Comparison of ENCODE assay signal across 8 cellular contexts in the genomic region with DNA sequence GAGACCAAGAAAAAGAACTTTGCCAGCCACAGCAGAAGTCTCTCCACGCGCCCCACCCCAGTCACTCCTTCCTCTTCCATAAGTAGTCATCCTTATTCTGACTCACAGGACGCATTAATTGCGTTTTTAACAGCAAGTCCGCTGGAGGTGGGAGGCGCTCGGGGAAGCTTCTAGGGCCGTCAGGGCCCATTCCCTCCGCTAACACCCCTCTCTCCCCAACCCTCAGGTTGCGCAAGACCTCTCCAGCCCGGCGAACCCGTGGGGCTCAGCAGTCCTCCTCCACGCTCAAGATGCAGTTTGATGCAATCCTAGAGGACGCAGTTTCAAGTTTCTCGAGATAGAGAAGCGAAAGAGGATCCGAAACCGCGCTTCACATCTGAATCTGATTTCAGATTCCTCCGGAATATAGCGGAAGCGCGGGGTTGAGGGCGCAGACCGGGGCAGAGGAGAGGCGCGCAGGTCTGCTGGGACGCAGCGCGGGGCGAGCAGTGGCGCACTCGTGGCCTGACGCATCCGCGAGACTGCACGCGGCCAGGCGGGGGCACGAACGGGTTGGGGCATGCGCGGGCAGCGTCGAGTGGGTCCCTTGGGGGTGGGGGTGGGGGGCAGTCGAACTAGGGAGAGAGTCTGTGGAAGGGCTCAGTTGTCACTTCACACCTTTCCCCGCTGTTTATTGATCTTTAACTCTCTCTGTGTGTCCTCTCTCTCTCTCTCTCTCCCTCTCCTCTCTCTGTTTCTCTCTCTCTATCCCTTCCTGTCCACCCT. TPM values are rescaled to one million over a fixed set of nuclear protein-coding genes. Genes with fewer than 3 reads are reported as not detected.
A peak's percentile ranks its signal among the peaks of the same experiment; 100 is the strongest.
DNase-seq lines count a peak whose midpoint lies in the region; ATAC-seq and TF ChIP-seq lines count a peak whose summit lies in the region.

No MANE protein-coding gene starts in this region.

- H3K27ac Mint-ChIP-seq in activated B cell treated with CpG ODN at 0.5 μM for 24 hours, result peak overlapping the region; percentile 92

- H3K36me3 Mint-ChIP-seq in activated B cell treated with CpG ODN at 0.5 μM for 24 hours (ENCODE audit: low read depth), result no peaks in the 10 kb centered on the region

- ATAC-seq in HG02610 (IDR thresholded peaks at IDR 0.05; ENCODE audit: unreplicated experiment), result peak; percentile 90
- peak; percentile 94 for ATAC-seq in activated B cell treated with CpG ODN at 0.5 μM for 24 hours (ENCODE audit: low read depth)

- peak overlapping the region; percentile 54 for H3K4me3 ChIP-seq in NB4 (ENCODE audit: low read depth, low read length)

- H3K9me3 Mint-ChIP-seq in activated B cell treated with CpG ODN at 0.5 μM for 24 hours, result no peaks in the 10 kb centered on the region

- intact Hi-C loops in activated B cell treated with CpG ODN at 0.5 μM for 24 hours (cut with micrococcal nuclease), result loop anchor here (1.0 to 5.0 kb wide), 9 partner anchors 11 to 512 kb away; a partner anchor contains a TSS

- H3K4me1 Mint-ChIP-seq in activated B cell treated with CpG ODN at 0.5 μM for 24 hours, result peaks cover 39% of the 10 kb centered on the region

- peak overlapping the region; percentile 87 for H3K4me3 Mint-ChIP-seq in activated B cell treated with CpG ODN at 0.5 μM for 24 hours

- CTCF ChIA-PET in activated B cell treated with CpG ODN at 0.5 μM for 24 hours (lab: Charles Lee), result interaction anchor here (1.1 to 2.8 kb wide), 4 partner anchors 8 to 75 kb away, joined by 4 to 8 read pairs (median 6); no protein-coding TSS in a partner anchor

- no peaks in the 10 kb centered on the region for H3K27me3 Mint-ChIP-seq in activated B cell treated with CpG ODN at 0.5 μM for 24 hours

- DNase-seq in NCI-H345 (lab: John Stamatoyannopoulos, UW) (peak; percentile 14), NCI-H345 treated with DMSO at 0.1 percent for 48 hours (lab: John Stamatoyannopoulos, UW; ENCODE audit: unreplicated experiment) (no peak), NB4 (ENCODE audit: low read depth) (peak; percentile 100), activated B cell treated with CpG ODN at 0.5 μM for 24 hours (peak; percentile 82), cerebellum (ENCODE audit: low spot score) (peak; percentile 71), kidney glomerular epithelial cell (lab: John Stamatoyannopoulos, UW) (peak; percentile 79)
- DNase-seq in stimulated activated CD4-positive, alpha-beta T cell treated with anti-CD3 and anti-CD28 coated beads, Interleukin-15, amount 100 ng/mL, for 24 hours, result peak; percentile 80

- POLR2A ChIA-PET in activated B cell treated with CpG ODN at 0.5 μM for 24 hours (lab: Charles Lee), result interaction anchor here (0.6 to 2.6 kb wide), 5 partner anchors 10 to 52 kb away, joined by 4 to 13 read pairs (median 7); a partner anchor contains a TSS

- TF ChIP-seq POLR2A in NB4 (IDR thresholded peaks at IDR 0.05; ENCODE audit: extremely low read depth, insufficient read length), result peak; percentile 2

- TF ChIP-seq CTCF in NB4 (IDR thresholded peaks at IDR 0.05; ENCODE audit: low read depth, low read length) (peak; percentile 6), activated B cell treated with CpG ODN at 0.5 μM for 24 hours (IDR thresholded peaks at IDR 0.05) (no peak)

RNA-seq across cellular contexts. Expression of a gene that starts 37.8 kb away (rescaled TPM):
- total RNA-seq in activated B cell treated with CpG ODN at 0.5 μM for 24 hours, result 207 and 210 TPM in 2 replicates
- total RNA-seq in cerebellum, result 366 TPM
